1 cellular context compared by ENCODE assay signal in the genomic region with DNA sequence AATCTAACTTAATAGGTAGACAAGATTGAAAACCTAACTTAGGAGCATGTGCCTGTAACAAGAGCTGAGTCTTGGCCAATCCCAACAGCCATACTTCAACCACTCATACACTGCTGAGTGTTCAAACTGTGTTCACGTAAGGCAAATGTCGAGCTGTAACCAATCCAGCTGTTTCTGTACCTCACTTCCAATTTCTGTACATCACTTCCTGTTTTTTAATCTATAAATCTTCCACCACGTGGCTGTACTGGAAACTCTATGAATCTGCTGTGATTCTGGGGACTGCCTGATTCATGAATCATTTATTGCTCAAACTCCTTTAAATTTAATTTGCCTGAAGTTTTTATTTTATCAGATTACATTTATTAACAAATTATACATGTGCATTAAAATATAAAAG.
TF ChIP-seq lines count a peak whose summit lies in the region.

No MANE protein-coding gene starts in this region.

TF ChIP-seq in GM23338, 12 proteins besides CTCF, POLR2A, EP300 and RAD21 (continued from another document):
- TF ChIP-seq, protein P1, sequence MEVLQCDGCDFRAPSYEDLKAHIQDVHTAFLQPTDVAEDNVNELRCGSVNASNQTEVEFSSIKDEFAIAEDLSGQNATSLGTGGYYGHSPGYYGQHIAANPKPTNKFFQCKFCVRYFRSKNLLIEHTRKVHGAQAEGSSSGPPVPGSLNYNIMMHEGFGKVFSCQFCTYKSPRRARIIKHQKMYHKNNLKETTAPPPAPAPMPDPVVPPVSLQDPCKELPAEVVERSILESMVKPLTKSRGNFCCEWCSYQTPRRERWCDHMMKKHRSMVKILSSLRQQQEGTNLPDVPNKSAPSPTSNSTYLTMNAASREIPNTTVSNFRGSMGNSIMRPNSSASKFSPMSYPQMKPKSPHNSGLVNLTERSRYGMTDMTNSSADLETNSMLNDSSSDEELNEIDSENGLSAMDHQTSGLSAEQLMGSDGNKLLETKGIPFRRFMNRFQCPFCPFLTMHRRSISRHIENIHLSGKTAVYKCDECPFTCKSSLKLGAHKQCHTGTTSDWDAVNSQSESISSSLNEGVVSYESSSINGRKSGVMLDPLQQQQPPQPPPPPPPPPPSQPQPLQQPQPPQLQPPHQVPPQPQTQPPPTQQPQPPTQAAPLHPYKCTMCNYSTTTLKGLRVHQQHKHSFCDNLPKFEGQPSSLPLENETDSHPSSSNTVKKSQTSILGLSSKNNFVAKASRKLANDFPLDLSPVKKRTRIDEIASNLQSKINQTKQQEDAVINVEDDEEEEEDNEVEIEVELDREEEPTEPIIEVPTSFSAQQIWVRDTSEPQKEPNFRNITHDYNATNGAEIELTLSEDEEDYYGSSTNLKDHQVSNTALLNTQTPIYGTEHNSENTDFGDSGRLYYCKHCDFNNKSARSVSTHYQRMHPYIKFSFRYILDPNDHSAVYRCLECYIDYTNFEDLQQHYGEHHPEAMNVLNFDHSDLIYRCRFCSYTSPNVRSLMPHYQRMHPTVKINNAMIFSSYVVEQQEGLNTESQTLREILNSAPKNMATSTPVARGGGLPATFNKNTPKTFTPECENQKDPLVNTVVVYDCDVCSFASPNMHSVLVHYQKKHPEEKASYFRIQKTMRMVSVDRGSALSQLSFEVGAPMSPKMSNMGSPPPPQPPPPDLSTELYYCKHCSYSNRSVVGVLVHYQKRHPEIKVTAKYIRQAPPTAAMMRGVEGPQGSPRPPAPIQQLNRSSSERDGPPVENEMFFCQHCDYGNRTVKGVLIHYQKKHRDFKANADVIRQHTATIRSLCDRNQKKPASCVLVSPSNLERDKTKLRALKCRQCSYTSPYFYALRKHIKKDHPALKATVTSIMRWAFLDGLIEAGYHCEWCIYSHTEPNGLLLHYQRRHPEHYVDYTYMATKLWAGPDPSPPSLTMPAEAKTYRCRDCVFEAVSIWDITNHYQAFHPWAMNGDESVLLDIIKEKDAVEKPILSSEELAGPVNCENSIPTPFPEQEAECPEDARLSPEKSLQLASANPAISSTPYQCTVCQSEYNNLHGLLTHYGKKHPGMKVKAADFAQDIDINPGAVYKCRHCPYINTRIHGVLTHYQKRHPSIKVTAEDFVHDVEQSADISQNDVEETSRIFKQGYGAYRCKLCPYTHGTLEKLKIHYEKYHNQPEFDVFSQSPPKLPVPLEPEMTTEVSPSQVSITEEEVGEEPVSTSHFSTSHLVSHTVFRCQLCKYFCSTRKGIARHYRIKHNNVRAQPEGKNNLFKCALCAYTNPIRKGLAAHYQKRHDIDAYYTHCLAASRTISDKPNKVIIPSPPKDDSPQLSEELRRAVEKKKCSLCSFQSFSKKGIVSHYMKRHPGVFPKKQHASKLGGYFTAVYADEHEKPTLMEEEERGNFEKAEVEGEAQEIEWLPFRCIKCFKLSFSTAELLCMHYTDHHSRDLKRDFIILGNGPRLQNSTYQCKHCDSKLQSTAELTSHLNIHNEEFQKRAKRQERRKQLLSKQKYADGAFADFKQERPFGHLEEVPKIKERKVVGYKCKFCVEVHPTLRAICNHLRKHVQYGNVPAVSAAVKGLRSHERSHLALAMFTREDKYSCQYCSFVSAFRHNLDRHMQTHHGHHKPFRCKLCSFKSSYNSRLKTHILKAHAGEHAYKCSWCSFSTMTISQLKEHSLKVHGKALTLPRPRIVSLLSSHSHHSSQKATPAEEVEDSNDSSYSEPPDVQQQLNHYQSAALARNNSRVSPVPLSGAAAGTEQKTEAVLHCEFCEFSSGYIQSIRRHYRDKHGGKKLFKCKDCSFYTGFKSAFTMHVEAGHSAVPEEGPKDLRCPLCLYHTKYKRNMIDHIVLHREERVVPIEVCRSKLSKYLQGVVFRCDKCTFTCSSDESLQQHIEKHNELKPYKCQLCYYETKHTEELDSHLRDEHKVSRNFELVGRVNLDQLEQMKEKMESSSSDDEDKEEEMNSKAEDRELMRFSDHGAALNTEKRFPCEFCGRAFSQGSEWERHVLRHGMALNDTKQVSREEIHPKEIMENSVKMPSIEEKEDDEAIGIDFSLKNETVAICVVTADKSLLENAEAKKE (CRISPR knock-in tag; IDR thresholded peaks at IDR 0.05): no peak
- TF ChIP-seq EZH2 (IDR thresholded peaks at IDR 0.05; ENCODE audit: low read depth, unreplicated experiment) (no peak), EZH2phosphoT487 (IDR thresholded peaks at IDR 0.05; ENCODE audit: unreplicated experiment) (no peak), JUNB (IDR thresholded peaks at IDR 0.05; ENCODE audit: unreplicated experiment) (no peak), ZNF114 (CRISPR knock-in tag; IDR thresholded peaks at IDR 0.05) (no peak), CREB1 (CRISPR knock-in tag; IDR thresholded peaks at IDR 0.05; ENCODE audit: low read depth) (no peak), POLR2AphosphoS5 (IDR thresholded peaks at IDR 0.05; ENCODE audit: low read depth) (no peak), ZNF331 (CRISPR knock-in tag; IDR thresholded peaks at IDR 0.05; ENCODE audit: low read depth) (no peak), NANOG (IDR thresholded peaks at IDR 0.05; ENCODE audit: borderline replicate concordance) (no peak)
- TF ChIP-seq, protein P2, sequence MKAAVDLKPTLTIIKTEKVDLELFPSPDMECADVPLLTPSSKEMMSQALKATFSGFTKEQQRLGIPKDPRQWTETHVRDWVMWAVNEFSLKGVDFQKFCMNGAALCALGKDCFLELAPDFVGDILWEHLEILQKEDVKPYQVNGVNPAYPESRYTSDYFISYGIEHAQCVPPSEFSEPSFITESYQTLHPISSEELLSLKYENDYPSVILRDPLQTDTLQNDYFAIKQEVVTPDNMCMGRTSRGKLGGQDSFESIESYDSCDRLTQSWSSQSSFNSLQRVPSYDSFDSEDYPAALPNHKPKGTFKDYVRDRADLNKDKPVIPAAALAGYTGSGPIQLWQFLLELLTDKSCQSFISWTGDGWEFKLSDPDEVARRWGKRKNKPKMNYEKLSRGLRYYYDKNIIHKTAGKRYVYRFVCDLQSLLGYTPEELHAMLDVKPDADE (IDR thresholded peaks at IDR 0.05): no peak
- TF ChIP-seq, protein P3, sequence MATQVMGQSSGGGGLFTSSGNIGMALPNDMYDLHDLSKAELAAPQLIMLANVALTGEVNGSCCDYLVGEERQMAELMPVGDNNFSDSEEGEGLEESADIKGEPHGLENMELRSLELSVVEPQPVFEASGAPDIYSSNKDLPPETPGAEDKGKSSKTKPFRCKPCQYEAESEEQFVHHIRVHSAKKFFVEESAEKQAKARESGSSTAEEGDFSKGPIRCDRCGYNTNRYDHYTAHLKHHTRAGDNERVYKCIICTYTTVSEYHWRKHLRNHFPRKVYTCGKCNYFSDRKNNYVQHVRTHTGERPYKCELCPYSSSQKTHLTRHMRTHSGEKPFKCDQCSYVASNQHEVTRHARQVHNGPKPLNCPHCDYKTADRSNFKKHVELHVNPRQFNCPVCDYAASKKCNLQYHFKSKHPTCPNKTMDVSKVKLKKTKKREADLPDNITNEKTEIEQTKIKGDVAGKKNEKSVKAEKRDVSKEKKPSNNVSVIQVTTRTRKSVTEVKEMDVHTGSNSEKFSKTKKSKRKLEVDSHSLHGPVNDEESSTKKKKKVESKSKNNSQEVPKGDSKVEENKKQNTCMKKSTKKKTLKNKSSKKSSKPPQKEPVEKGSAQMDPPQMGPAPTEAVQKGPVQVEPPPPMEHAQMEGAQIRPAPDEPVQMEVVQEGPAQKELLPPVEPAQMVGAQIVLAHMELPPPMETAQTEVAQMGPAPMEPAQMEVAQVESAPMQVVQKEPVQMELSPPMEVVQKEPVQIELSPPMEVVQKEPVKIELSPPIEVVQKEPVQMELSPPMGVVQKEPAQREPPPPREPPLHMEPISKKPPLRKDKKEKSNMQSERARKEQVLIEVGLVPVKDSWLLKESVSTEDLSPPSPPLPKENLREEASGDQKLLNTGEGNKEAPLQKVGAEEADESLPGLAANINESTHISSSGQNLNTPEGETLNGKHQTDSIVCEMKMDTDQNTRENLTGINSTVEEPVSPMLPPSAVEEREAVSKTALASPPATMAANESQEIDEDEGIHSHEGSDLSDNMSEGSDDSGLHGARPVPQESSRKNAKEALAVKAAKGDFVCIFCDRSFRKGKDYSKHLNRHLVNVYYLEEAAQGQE (IDR thresholded peaks at IDR 0.05; ENCODE audit: unreplicated experiment): no peak
